Comparison of ENCODE assay signal across 12 cellular contexts in genomic region chr2:113219889-113220641, GRCh38. TPM values are rescaled to one million over a fixed set of nuclear protein-coding genes. Genes with fewer than 3 reads are reported as not detected.
DNase-seq lines count a peak whose midpoint lies in the region; ATAC-seq, FAIRE-seq and TF ChIP-seq lines count a peak whose summit lies in the region.
"Had no signal": no experiment of that assay in that cellular context is flagged by ENCODE, and none has a peak within 500 bp of the region (broad histone marks: within the 10 kb centered on the region; RNA-seq: fewer than 3 reads in every experiment).

No MANE protein-coding gene starts in this region.

- intact Hi-C loops in body of pancreas (cut with DNase I): no loop called here
- intact Hi-C loops in HepG2 (cut with micrococcal nuclease; ENCODE audit: unreplicated experiment): loop anchor here (2.0 to 5.0 kb wide), 3 partner anchors 13 to 62 kb away; no protein-coding TSS in a partner anchor
- intact Hi-C loops in prostate gland (cut with DNase I): no loop called here

- 64 to 86% methylated on average over 4 to 6 of the region's 6 CpGs for WGBS in body of pancreas, 2 donors
- 17% methylated on average over 3 of the region's 6 CpGs for WGBS in HepG2 (ENCODE audit: low lambda C conversion rate)
- 72% methylated on average over 6 of the region's 6 CpGs for WGBS in prostate gland

- no peaks in the 10 kb centered on the region for H4K20me1 ChIP-seq in HepG2 (ENCODE audit: insufficient read depth, low read length)

- POLR2A ChIA-PET in HepG2 (lab: Yijun Ruan, JAX): interaction anchor here (0.6 to 3.7 kb wide), 15 partner anchors 9 to 140 kb away, joined by 3 to 24 read pairs (median 7); no protein-coding TSS in a partner anchor

- TF ChIP-seq EP300 in Ishikawa (IDR thresholded peaks at IDR 0.05; ENCODE audit: borderline replicate concordance): no peak
- TF ChIP-seq EP300 in HepG2 (IDR thresholded peaks at IDR 0.05; ENCODE audit: low read depth in 2 of 2, low read length in 2 of 2): peak in 1 of 2 experiments; percentile 61; a peak in 1 of 4 replicates
- no peak; the same call in 1 of the 2 replicates for TF ChIP-seq EP300 in HepG2 (CRISPR knock-in tag; IDR thresholded peaks at IDR 0.05; ENCODE audit: borderline replicate concordance)

- CTCF ChIA-PET in HepG2 (lab: Yijun Ruan, JAX; ENCODE audit: low intra/inter-chr PET ratio, low total read pairs): no interaction called here

- H3K27ac ChIP-seq in body of pancreas: peak overlapping the region in 3 of 4 donors; percentile 77 to 89 (median 78)
- H3K27ac ChIP-seq in HepG2 (ENCODE audit: extremely low read length, insufficient read depth, low read length): peak overlapping the region; percentile 97
- H3K27ac ChIP-seq in prostate gland: no peak overlapping the region
- H3K27ac ChIP-seq: dorsolateral prefrontal cortex, ovary had no signal

- no peaks in the 10 kb centered on the region for H3K27me3 ChIP-seq in body of pancreas
- H3K27me3 ChIP-seq in HepG2 (ENCODE audit: control insufficient read depth in 1 of 2, insufficient read depth in 2 of 2, low read length in 2 of 2): no peaks in the 10 kb centered on the region; a peak in 1 of 5 replicates
- no peaks in the 10 kb centered on the region for H3K27me3 ChIP-seq in prostate gland (replicated peaks; ENCODE audit: insufficient read depth)
- H3K27me3 ChIP-seq: dorsolateral prefrontal cortex, ovary had no signal

- H3K4me1 ChIP-seq in body of pancreas (peaks cover 36% of the 10 kb centered on the region), HepG2 (ENCODE audit: insufficient read depth, low read length) (peaks cover 80% of the 10 kb centered on the region), prostate gland (replicated peaks) (no peaks in the 10 kb centered on the region)

- in situ Hi-C loops in HepG2 (cut with HindIII; ENCODE audit: extremely low pct_ligation_motif_present, low pct_unique_long_range_greater_than_20kb): no loop called here

- DNase-seq in AG08395 (ENCODE audit: low spot score) (peak; percentile 64), body of pancreas (peak; percentile 47 to 74 (median 64)), HepG2 (ENCODE audit: low spot score) (peak; percentile 85), prostate gland (ENCODE audit: low spot score) (no peak), D341Med (ENCODE audit: low spot score) (no peak)
- DNase-seq: dorsolateral prefrontal cortex; ovary; stimulated activated naive CD8-positive, alpha-beta T cell treated with anti-CD3 and anti-CD28 coated beads, Interleukin-15, amount 100 ng/mL, for 72 hours had no signal

- H3K4me3 ChIP-seq in body of pancreas (no peak overlapping the region), HepG2 (replicated peaks in 1 of 3; ENCODE audit: insufficient read depth in 1 of 3, low read depth in 2 of 3, low read length in 3 of 3) (peak overlapping the region; percentile 52 to 70 (median 60)), prostate gland (no peak overlapping the region)
- H3K4me3 ChIP-seq: dorsolateral prefrontal cortex, ovary had no signal

- FAIRE-seq in HepG2 (lab: Jason Lieb, UNC): peak; percentile 80
- FAIRE-seq: TTC549 had no signal

- no peaks in the 10 kb centered on the region for H3K36me3 ChIP-seq in body of pancreas (replicated peaks in 1 of 2; ENCODE audit: insufficient read depth in 1 of 2, low read depth in 2 of 2)
- no peaks in the 10 kb centered on the region for H3K36me3 ChIP-seq in HepG2 (replicated peaks in 1 of 2; ENCODE audit: control insufficient read depth in 1 of 2, insufficient read depth in 2 of 2, low read length in 2 of 2)
- no peaks in the 10 kb centered on the region for H3K36me3 ChIP-seq in prostate gland
- H3K36me3 ChIP-seq: ovary had no signal

- H2AFZ ChIP-seq in HepG2 (ENCODE audit: low read length): no peak overlapping the region

- H3K9ac ChIP-seq in HepG2 (ENCODE audit: insufficient read depth, low read depth, low read length): peak overlapping the region; percentile 92

- H3K9me3 ChIP-seq in body of pancreas: no peaks in the 10 kb centered on the region
- H3K9me3 ChIP-seq in HepG2 (ENCODE audit: low read length): no peaks in the 10 kb centered on the region
- no peaks in the 10 kb centered on the region for H3K9me3 ChIP-seq in prostate gland
- H3K9me3 ChIP-seq: ovary had no signal

- H3K79me2 ChIP-seq in HepG2 (ENCODE audit: insufficient read depth, low read length): no peaks in the 10 kb centered on the region

- TF ChIP-seq POLR2A in body of pancreas (IDR thresholded peaks at IDR 0.05) (no peak), HepG2 (IDR thresholded peaks at IDR 0.05; ENCODE audit: insufficient read depth in 1 of 2, low read depth in 2 of 2, low read length in 2 of 2) (peak; percentile 77 to 96), prostate gland (IDR thresholded peaks at IDR 0.05) (no peak)

- no TSS peak for BruUV-seq in HepG2 (replicated peaks; lab: Mats Ljungman, UMichigan)

- H3K4me2 ChIP-seq in HepG2 (ENCODE audit: low read depth, low read length): peak overlapping the region; percentile 97

- ATAC-seq in body of pancreas (peak; percentile 37), HepG2 (peak; percentile 72), GM19023 (IDR thresholded peaks at IDR 0.05; ENCODE audit: unreplicated experiment) (no peak), GM19035 (IDR thresholded peaks at IDR 0.05; ENCODE audit: unreplicated experiment) (no peak)
- ATAC-seq: stimulated activated naive CD8-positive, alpha-beta T cell treated with anti-CD3 and anti-CD28 coated beads, Interleukin-15, amount 100 ng/mL, for 72 hours had no signal

- TF ChIP-seq RAD21 in Ishikawa (IDR thresholded peaks at IDR 0.05; ENCODE audit: low read depth) (no peak), HepG2 (CRISPR knock-in tag; IDR thresholded peaks at IDR 0.05) (no peak; the same call in 1 of the 2 replicates)

- no peak for TF ChIP-seq CTCF in body of pancreas (IDR thresholded peaks at IDR 0.05)
- TF ChIP-seq CTCF in HepG2 (CRISPR knock-in tag; IDR thresholded peaks at IDR 0.05): 0 out of 2 replicates have a peak, but pooled peaks have one; percentile 3
- TF ChIP-seq CTCF in prostate gland (IDR thresholded peaks at IDR 0.05): no peak

TF ChIP-seq in Ishikawa, 13 proteins besides CTCF, POLR2A, EP300 and RAD21 (continues in another document):
- 0 out of 2 replicates have a peak, but pooled peaks have one; percentile 19 for TF ChIP-seq NFIC (IDR thresholded peaks at IDR 0.05)
- no peak for TF ChIP-seq CEBPB (IDR thresholded peaks at IDR 0.05)

TF ChIP-seq in HepG2, 621 proteins besides CTCF, POLR2A, EP300 and RAD21 (continues in another document):
- peak; percentile 67; the same call in 1 of the 2 replicates for TF ChIP-seq POGZ (CRISPR knock-in tag; IDR thresholded peaks at IDR 0.05)
- 0 out of 2 replicates have a peak, but pooled peaks have one; percentile 51 for TF ChIP-seq EEA1 (CRISPR knock-in tag; IDR thresholded peaks at IDR 0.05; ENCODE audit: borderline replicate concordance)

RNA-seq across cellular contexts. Expression of gene PSD4, which starts 46.3 kb away (rescaled TPM):
- total RNA-seq in body of pancreas (10 to 100 TPM; 40.5 to 83.4 TPM), HepG2 (2016; rRNA removed; fragmentation: Illumina TruSeq; extraction: Trizol) (8.6 and 9.4 TPM in 2 replicates), prostate gland (100 to 1,000 TPM; 139 to 221 TPM)
- total RNA-seq in HepG2 (2016; cell fraction: cytosol; rRNA removed; fragmentation: Illumina TruSeq; extraction: Trizol; ENCODE audit: low read depth): 1.8 and 2.1 TPM in 2 replicates
- 6.4 and 9.6 TPM in 2 replicates for total RNA-seq in HepG2 (2016; cell fraction: insoluble cytoplasmic fraction; rRNA removed; fragmentation: Illumina TruSeq; extraction: Trizol)
- 4.3 and 5.2 TPM in 2 replicates for total RNA-seq in HepG2 (2016; cell fraction: membrane; rRNA removed; fragmentation: Illumina TruSeq; extraction: Trizol)
- 10.2 and 10.4 TPM in 2 replicates for total RNA-seq in HepG2 (2016; cell fraction: nucleus; rRNA removed; fragmentation: Illumina TruSeq; extraction: Trizol)
- polyA plus RNA-seq in HepG2 (2011; rRNA removed): 5.8 and 9.1 TPM in 2 replicates
- 4.3 and 4.7 TPM in 2 replicates for polyA plus RNA-seq in HepG2 (2011; cell fraction: cytosol; rRNA removed)
- polyA plus RNA-seq in HepG2 (2011; cell fraction: nucleus; rRNA removed): 34.6 and 36.0 TPM in 2 replicates
- 9.7 and 12.9 TPM in 2 replicates for polyA plus RNA-seq in HepG2 (2012)
- polyA plus RNA-seq in HepG2 (2016; cell fraction: cytosol; fragmentation: Illumina TruSeq; extraction: Trizol; ENCODE audit: low read depth): 1.3 TPM in 2 replicates
- 4.3 and 6.8 TPM in 2 replicates for polyA plus RNA-seq in HepG2 (2016; cell fraction: insoluble cytoplasmic fraction; fragmentation: Illumina TruSeq; extraction: Trizol; ENCODE audit: low read depth)
- polyA plus RNA-seq in HepG2 (2016; cell fraction: membrane; fragmentation: Illumina TruSeq; extraction: Trizol; ENCODE audit: low read depth): 3.3 TPM in 2 replicates
- polyA plus RNA-seq in HepG2 (2016; cell fraction: nucleus; fragmentation: Illumina TruSeq; extraction: Trizol; ENCODE audit: insufficient read depth, low read depth): 14.7 and 15.0 TPM in 2 replicates
- 3.6 and 13.9 TPM in 2 replicates for polyA minus RNA-seq in HepG2 (2011; rRNA and poly(A)+ RNA removed; ENCODE audit: low replicate concordance)
- polyA minus RNA-seq in HepG2 (2011; cell fraction: cytosol; rRNA and poly(A)+ RNA removed): 5.2 and 5.3 TPM in 2 replicates
- polyA minus RNA-seq in HepG2 (2011; cell fraction: nucleus; rRNA and poly(A)+ RNA removed): 11.6 and 16.2 TPM in 2 replicates

RNA-seq across cellular contexts. Expression of gene PAX8, which starts 58.7 kb away (rescaled TPM):
- total RNA-seq in body of pancreas (1 to 10 TPM in 1 of 2 donors, under 1 TPM in 1; 0.52 to 2.3 TPM), HepG2 (2016; rRNA removed; fragmentation: Illumina TruSeq; extraction: Trizol) (1.3 and 1.5 TPM in 2 replicates), prostate gland (1 to 10 TPM; 1.0 to 3.8 TPM)
- 0.79 and 0.91 TPM in 2 replicates for total RNA-seq in HepG2 (2016; cell fraction: cytosol; rRNA removed; fragmentation: Illumina TruSeq; extraction: Trizol; ENCODE audit: low read depth)
- 1.4 and 1.5 TPM in 2 replicates for total RNA-seq in HepG2 (2016; cell fraction: insoluble cytoplasmic fraction; rRNA removed; fragmentation: Illumina TruSeq; extraction: Trizol)
- 1.9 and 2.0 TPM in 2 replicates for total RNA-seq in HepG2 (2016; cell fraction: membrane; rRNA removed; fragmentation: Illumina TruSeq; extraction: Trizol)
- 0.88 and 0.90 TPM in 2 replicates for total RNA-seq in HepG2 (2016; cell fraction: nucleus; rRNA removed; fragmentation: Illumina TruSeq; extraction: Trizol)
- 8.1 and 8.8 TPM in 2 replicates for polyA plus RNA-seq in HepG2 (2011; rRNA removed)
- polyA plus RNA-seq in HepG2 (2011; cell fraction: cytosol; rRNA removed): 3.2 and 4.3 TPM in 2 replicates
- 2.5 and 2.8 TPM in 2 replicates for polyA plus RNA-seq in HepG2 (2011; cell fraction: nucleus; rRNA removed)
- 5.3 and 8.3 TPM in 2 replicates for polyA plus RNA-seq in HepG2 (2012)
- polyA plus RNA-seq in HepG2 (2016; cell fraction: cytosol; fragmentation: Illumina TruSeq; extraction: Trizol; ENCODE audit: low read depth): 1.0 and 1.2 TPM in 2 replicates
- 3.8 and 4.0 TPM in 2 replicates for polyA plus RNA-seq in HepG2 (2016; cell fraction: insoluble cytoplasmic fraction; fragmentation: Illumina TruSeq; extraction: Trizol; ENCODE audit: low read depth)
- polyA plus RNA-seq in HepG2 (2016; cell fraction: membrane; fragmentation: Illumina TruSeq; extraction: Trizol; ENCODE audit: low read depth): 2.8 TPM in 2 replicates
- polyA plus RNA-seq in HepG2 (2016; cell fraction: nucleus; fragmentation: Illumina TruSeq; extraction: Trizol; ENCODE audit: insufficient read depth, low read depth): 2.5 and 3.1 TPM in 2 replicates
- 1.1 and 5.5 TPM in 2 replicates for polyA minus RNA-seq in HepG2 (2011; rRNA and poly(A)+ RNA removed; ENCODE audit: low replicate concordance)
- 2.4 and 3.0 TPM in 2 replicates for polyA minus RNA-seq in HepG2 (2011; cell fraction: cytosol; rRNA and poly(A)+ RNA removed)
- 3.7 and 3.9 TPM in 2 replicates for polyA minus RNA-seq in HepG2 (2011; cell fraction: nucleus; rRNA and poly(A)+ RNA removed)

Comparison
In these comparisons a context has a peak if more than half of its experiments do, and no peak if none do; other contexts are left out.
1. DNase-seq: peak in AG08395 (single experiment), body of pancreas (4 of 4) and HepG2 (single experiment); none in prostate gland (single experiment) and D341Med (single experiment).
2. ATAC-seq: peak in body of pancreas (single experiment) and HepG2 (single experiment); none in GM19023 (single experiment) and GM19035 (single experiment).
3. H3K27ac ChIP-seq: peak in body of pancreas (3 of 4) and HepG2 (single experiment); none in prostate gland (0 of 2).
4. H3K4me3 ChIP-seq: peak in HepG2 (3 of 3); none in body of pancreas (0 of 2) and prostate gland (0 of 2).
5. POLR2A ChIP-seq: peak in HepG2 (2 of 2); none in body of pancreas (0 of 3) and prostate gland (single experiment).